In the genomic region with DNA sequence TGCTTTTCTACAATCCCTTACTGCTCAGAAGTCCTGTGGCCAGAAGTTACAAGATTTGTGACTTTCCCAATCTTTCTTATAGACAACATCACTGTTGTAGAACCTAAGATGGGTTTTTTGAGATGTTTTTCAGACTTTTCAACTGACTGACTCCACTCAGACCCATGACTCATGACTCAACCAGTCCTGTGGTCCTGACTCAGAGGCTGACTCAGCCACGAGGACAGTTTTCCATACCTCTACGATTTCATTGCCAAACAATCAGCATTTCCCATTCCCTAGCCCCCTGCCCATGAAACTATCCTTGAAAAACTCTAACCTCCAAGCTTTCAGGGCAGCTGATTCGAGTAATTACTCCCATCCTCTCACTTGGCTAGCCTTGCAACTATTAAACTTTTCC, we compare ENCODE assay signal across 10 cellular contexts.
DNase-seq lines count a peak whose midpoint lies in the region; ATAC-seq, FAIRE-seq and TF ChIP-seq lines count a peak whose summit lies in the region.
"Had no signal": no experiment of that assay in that cellular context is flagged by ENCODE, and none has a peak within 500 bp of the region (broad histone marks: within the 10 kb centered on the region; RNA-seq: fewer than 3 reads in every experiment).

No MANE protein-coding gene starts in this region.

- POLR2A ChIA-PET in BJ (lab: Charles Lee) (no interaction called here), K562 (lab: Yijun Ruan, JAX) (no interaction called here)

- no peak for TF ChIP-seq RAD21 in K562 (CRISPR knock-in tag; conservative IDR thresholded peaks at IDR 0.05 in 1 of 2, IDR thresholded peaks at IDR 0.05 in 1 of 2)

- no peak overlapping the region for H2AFZ ChIP-seq in K562 (ENCODE audit: low read depth, low read length)

- H4K20me1 ChIP-seq in K562 (replicated peaks; ENCODE audit: control insufficient read depth, insufficient read depth, low read length), result no peaks in the 10 kb centered on the region

- DNase-seq in BJ (ENCODE audit: low read depth), result peak; percentile 71
- peak; percentile 15 for DNase-seq in HTR-8/SVneo (ENCODE audit: insufficient read length, low spot score)
- DNase-seq in K562 (ENCODE audit: extremely low read depth in 1 of 4, low spot score in 3 of 4), result no peak
- peak; percentile 61 for DNase-seq in myocyte (ENCODE audit: low read depth)
- DNase-seq in KG1 (lab: John Stamatoyannopoulos, UW), result no peak
- DNase-seq in NCI-H146 (lab: John Stamatoyannopoulos, UW), result no peak
- DNase-seq in Right ventricle myocardium inferior (ENCODE audit: missing footprints), result no peak
- DNase-seq in NOMO-1 treated with DMSO at 0.1 percent for 48 hours (lab: John Stamatoyannopoulos, UW; ENCODE audit: unreplicated experiment), result no peak
- DNase-seq: activated CD8-positive, alpha-beta T cell treated with anti-CD3 and anti-CD28 coated beads, Interleukin-2, amount 10 ng/mL, durations not matched to agents 7 days and 5 days; pancreas had no signal

- 0% methylated on average over 3 of the region's 3 CpGs for WGBS in K562 (ENCODE audit: insufficient coverage, low coverage, missing lambda C conversion rate)

- H3K27ac ChIP-seq in K562 (ENCODE audit: extremely low read depth, low read depth, low read length), result no peak overlapping the region

- H3K79me2 ChIP-seq in K562 (ENCODE audit: control insufficient read depth, insufficient read depth, low read length), result no peaks in the 10 kb centered on the region

- BruUV-seq in K562 (replicated peaks; lab: Mats Ljungman, UMichigan), result no TSS peak

- H3K9me3 ChIP-seq in K562 (replicated peaks; ENCODE audit: control insufficient read depth, insufficient read depth, low read depth, low read length), result no peaks in the 10 kb centered on the region
- H3K9me3 ChIP-seq: pancreas had no signal

- ATAC-seq in K562, result no peak
- ATAC-seq in Right ventricle myocardium inferior, result no peak
- ATAC-seq: activated CD8-positive, alpha-beta T cell treated with anti-CD3 and anti-CD28 coated beads, Interleukin-2, amount 10 ng/mL, durations not matched to agents 7 days and 5 days had no signal

- no peaks in the 10 kb centered on the region for H3K9me1 ChIP-seq in K562 (ENCODE audit: control insufficient read depth, insufficient read depth, low read length)

- no peak overlapping the region for H3K4me2 ChIP-seq in K562 (ENCODE audit: insufficient read depth, low read length)

- no peaks in the 10 kb centered on the region for H3K27me3 ChIP-seq in BJ (ENCODE audit: control insufficient read depth, insufficient read depth, low read length)
- no peaks in the 10 kb centered on the region for H3K27me3 ChIP-seq in K562 (ENCODE audit: control insufficient read depth in 2 of 2, insufficient read depth in 2 of 2, low read length in 2 of 2)
- H3K27me3 ChIP-seq: pancreas had no signal

- intact Hi-C loops in K562 (cut with micrococcal nuclease) (no loop called here), Right ventricle myocardium inferior (cut with DNase I) (no loop called here)

- H3K4me3 ChIP-seq in BJ (ENCODE audit: low read depth, low read length), result no peak overlapping the region
- no peak overlapping the region for H3K4me3 ChIP-seq in K562
- H3K4me3 ChIP-seq: pancreas had no signal

- FAIRE-seq in HTR-8/SVneo (lab: Jason Lieb, UNC) (peak; percentile 80), K562 (lab: Jason Lieb, UNC) (no peak)
- FAIRE-seq: pancreas had no signal

- in situ Hi-C loops in K562 (cut with MboI), result no loop called here

- TF ChIP-seq POLR2A in K562 (conservative IDR thresholded peaks at IDR 0.05), result no peak

- H3K9ac ChIP-seq in K562 (ENCODE audit: insufficient read depth in 1 of 2, low read depth in 2 of 2, low read length in 2 of 2), result no peak overlapping the region

- H3K36me3 ChIP-seq in BJ (ENCODE audit: control insufficient read depth, insufficient read depth, low read length) (no peaks in the 10 kb centered on the region), K562 (ENCODE audit: control insufficient read depth, insufficient read depth, low read length) (no peaks in the 10 kb centered on the region)
- H3K36me3 ChIP-seq: pancreas had no signal

- CTCF ChIA-PET in BJ (lab: Yijun Ruan, JAX) (interaction anchor here (1.3 to 1.5 kb wide), 2 partner anchors 20 to 29 kb away, joined by 5 to 6 read pairs; no protein-coding TSS in a partner anchor), K562 (lab: Yijun Ruan, JAX; ENCODE audit: low intra/inter-chr PET ratio) (no interaction called here)

- TF ChIP-seq CTCF in BJ (IDR thresholded peaks at IDR 0.05; ENCODE audit: insufficient read depth, low read depth, low read length), result no peak
- TF ChIP-seq CTCF in K562 (IDR thresholded peaks at IDR 0.05 in 2 of 3, conservative IDR thresholded peaks at IDR 0.05 in 1 of 3; ENCODE audit: insufficient read depth in 2 of 3, low read depth in 1 of 3, low read length in 3 of 3), result no peak

- no peaks in the 10 kb centered on the region for H3K4me1 ChIP-seq in K562 (replicated peaks in 1 of 2; ENCODE audit: control insufficient read depth in 2 of 2, insufficient read depth in 2 of 2, low read length in 2 of 2)
- H3K4me1 ChIP-seq: pancreas had no signal

- TF ChIP-seq EP300 in K562 (IDR thresholded peaks at IDR 0.05; ENCODE audit: low read length), result no peak

TF ChIP-seq in K562, 482 proteins besides CTCF, POLR2A, EP300 and RAD21 (continues in another document):
- no peak for TF ChIP-seq YY1 (IDR thresholded peaks at IDR 0.05; ENCODE audit: borderline replicate concordance in 1 of 3, control insufficient read depth in 1 of 3, extremely low read depth in 1 of 3, insufficient read depth in 3 of 3, insufficient read length in 1 of 3, insufficient replicate concordance in 2 of 3, low read depth in 1 of 3, low read length in 2 of 3)
- no peak for TF ChIP-seq KDM1A (IDR thresholded peaks at IDR 0.05)
- TF ChIP-seq GABPA (tag; conservative IDR thresholded peaks at IDR 0.05; ENCODE audit: low read depth), result no peak
- no peak for TF ChIP-seq ZBED1 (IDR thresholded peaks at IDR 0.05)
- TF ChIP-seq TCF7L2 (IDR thresholded peaks at IDR 0.05; ENCODE audit: low read depth, low read length), result no peak
- no peak for TF ChIP-seq JUND (IDR thresholded peaks at IDR 0.05; ENCODE audit: borderline replicate concordance, low read depth, low read length)
- TF ChIP-seq JUND (tag; IDR thresholded peaks at IDR 0.05; ENCODE audit: borderline replicate concordance, low read depth, low read length), result peak; percentile 43; the same call in 1 of the 3 replicates
- no peak for TF ChIP-seq ZSCAN29 (IDR thresholded peaks at IDR 0.05)
- no peak for TF ChIP-seq U2AF2 (optimal IDR thresholded peaks at IDR 0.05; ENCODE audit: low read depth, low read length)
- TF ChIP-seq ESRRA (IDR thresholded peaks at IDR 0.05; ENCODE audit: borderline replicate concordance, low read depth), result no peak
- no peak for TF ChIP-seq NKRF (IDR thresholded peaks at IDR 0.05; ENCODE audit: borderline replicate concordance)
- no peak for TF ChIP-seq ZNF124 (CRISPR knock-in tag; IDR thresholded peaks at IDR 0.05)
- TF ChIP-seq MCM7 (IDR thresholded peaks at IDR 0.05), result no peak
- TF ChIP-seq TCFL5 (CRISPR knock-in tag; conservative IDR thresholded peaks at IDR 0.05), result no peak
- no peak for TF ChIP-seq MAX (CRISPR knock-in tag; IDR thresholded peaks at IDR 0.05)
- TF ChIP-seq FOSL1 (tag; conservative IDR thresholded peaks at IDR 0.05), result peak; percentile 96
- no peak for TF ChIP-seq ZBTB5 (IDR thresholded peaks at IDR 0.05)
- TF ChIP-seq HDAC2 (IDR thresholded peaks at IDR 0.05), result no peak
- TF ChIP-seq ERF (CRISPR knock-in tag; IDR thresholded peaks at IDR 0.05), result no peak
- 0 out of 2 replicates have a peak, but pooled peaks have one; percentile 28 for TF ChIP-seq ATF3 (IDR thresholded peaks at IDR 0.05)
- no peak for TF ChIP-seq ATF3 (CRISPR knock-in tag; conservative IDR thresholded peaks at IDR 0.05)

Comparison
In these comparisons a context has a peak if more than half of its experiments do, and no peak if none do; other contexts are left out.
1. DNase-seq: peak in BJ (single experiment), HTR-8/SVneo (single experiment) and myocyte (single experiment); none in K562 (0 of 4), KG1 (single experiment), NCI-H146 (single experiment), Right ventricle myocardium inferior (single experiment) and NOMO-1 treated with DMSO at 0.1 percent for 48 hours (single experiment).